ENCODE assay signal across 8 cellular contexts in genomic region chr12:56688129-56688845, GRCh38. TPM values are rescaled to one million over a fixed set of nuclear protein-coding genes. Genes with fewer than 3 reads are reported as not detected.
DNase-seq lines count a peak whose midpoint lies in the region; ATAC-seq, FAIRE-seq and TF ChIP-seq lines count a peak whose summit lies in the region.

PTGES3 (minus strand) TSS chr12:56688284; CDS start chr12:56687999, 285 bp downstream.

- no peaks in the 10 kb centered on the region for H3K27me3 Mint-ChIP-seq in dendritic cell treated with granulocyte-macrophage colony-stimulating factor and Interleukin-4, amounts not matched to agents 40 ng/mL and 50 ng/mL, for 4 days

- peaks cover 34% of the 10 kb centered on the region for H3K36me3 Mint-ChIP-seq in dendritic cell treated with granulocyte-macrophage colony-stimulating factor and Interleukin-4, amounts not matched to agents 40 ng/mL and 50 ng/mL, for 4 days (ENCODE audit: low read depth)

- 22% methylated on average over 45 of the region's 64 CpGs for WGBS in HepG2 (ENCODE audit: low lambda C conversion rate)

- in situ Hi-C loops in HepG2 (cut with HindIII; ENCODE audit: extremely low pct_ligation_motif_present, low pct_unique_long_range_greater_than_20kb), result loop anchor here (5.0 kb wide), 1 partner anchor 39 kb away; the partner anchor contains the start of gene NACA

- peaks cover 24% of the 10 kb centered on the region for H3K4me1 Mint-ChIP-seq in dendritic cell treated with granulocyte-macrophage colony-stimulating factor and Interleukin-4, amounts not matched to agents 40 ng/mL and 50 ng/mL, for 4 days (ENCODE audit: low read depth)

- no peaks in the 10 kb centered on the region for H3K9me3 Mint-ChIP-seq in dendritic cell treated with granulocyte-macrophage colony-stimulating factor and Interleukin-4, amounts not matched to agents 40 ng/mL and 50 ng/mL, for 4 days

- H3K4me3 ChIP-seq in HepG2 (replicated peaks in 1 of 3; ENCODE audit: insufficient read depth in 1 of 3, low read depth in 2 of 3, low read length in 3 of 3), result peak within 1 kb of the TSS; percentile 96 to 98 (median 98)

- no peaks in the 10 kb centered on the region; a peak in 1 of 5 replicates for H3K27me3 ChIP-seq in HepG2 (ENCODE audit: control insufficient read depth in 1 of 2, insufficient read depth in 2 of 2, low read length in 2 of 2)

- TF ChIP-seq POLR2A in HepG2 (IDR thresholded peaks at IDR 0.05; ENCODE audit: insufficient read depth in 1 of 2, low read depth in 2 of 2, low read length in 2 of 2), result peak; percentile 58 to 75

- intact Hi-C loops in dendritic cell treated with granulocyte-macrophage colony-stimulating factor and Interleukin-4, amounts not matched to agents 40 ng/mL and 50 ng/mL, for 4 days (cut with micrococcal nuclease), result loop anchor here (1.0 to 5.0 kb wide), 3 partner anchors 37 to 61 kb away; partner anchors contain the start of gene NACA
- intact Hi-C loops in HepG2 (cut with micrococcal nuclease; ENCODE audit: unreplicated experiment), result loop anchor here (1.0 kb wide), 1 partner anchor 37 kb away; the partner anchor contains the start of gene NACA

- no peaks in the 10 kb centered on the region for H3K9me3 ChIP-seq in HepG2 (ENCODE audit: low read length)

- no peaks in the 10 kb centered on the region; a peak in 1 of 5 replicates for H3K36me3 ChIP-seq in HepG2 (replicated peaks in 1 of 2; ENCODE audit: control insufficient read depth in 1 of 2, insufficient read depth in 2 of 2, low read length in 2 of 2)

- CTCF ChIA-PET in HepG2 (lab: Yijun Ruan, JAX; ENCODE audit: low intra/inter-chr PET ratio, low total read pairs), result no interaction called here

- peak within 1 kb of the TSS; percentile 83 for H3K4me2 ChIP-seq in HepG2 (ENCODE audit: low read depth, low read length)

- H3K4me1 ChIP-seq in HepG2 (ENCODE audit: insufficient read depth, low read length), result peaks cover 17% of the 10 kb centered on the region

- POLR2A ChIA-PET in HepG2 (lab: Yijun Ruan, JAX), result interaction anchor here (0.6 to 3.5 kb wide), 32 partner anchors 8 to 466 kb away, joined by 3 to 42 read pairs (median 4); partner anchors contain the start of genes ATP5F1B, LRP1, NACA and NEMP1

- H4K20me1 ChIP-seq in HepG2 (ENCODE audit: insufficient read depth, low read length), result peaks cover 25% of the 10 kb centered on the region

- peak within 1 kb of the TSS; percentile 89 for H2AFZ ChIP-seq in HepG2 (ENCODE audit: low read length)

- H3K79me2 ChIP-seq in HepG2 (ENCODE audit: insufficient read depth, low read length), result peaks cover 43% of the 10 kb centered on the region

- peak within 1 kb of the TSS; percentile 99 for H3K27ac ChIP-seq in HepG2 (ENCODE audit: extremely low read length, insufficient read depth, low read length)

- H3K9ac ChIP-seq in HepG2 (ENCODE audit: insufficient read depth, low read depth, low read length), result peak within 1 kb of the TSS; percentile 100

- peak; percentile 63 to 97 (median 94) for DNase-seq in C1 segment of cervical spinal cord (lab: John Stamatoyannopoulos, UW)
- DNase-seq in NCI-H748 treated with DMSO at 0.1 percent for 48 hours (lab: John Stamatoyannopoulos, UW), result peak; percentile 97
- DNase-seq in activated CD4-positive, alpha-beta T cell treated with anti-CD3 and anti-CD28 coated beads, Interleukin-2, amount 50 U/mL, for 24 hours (ENCODE audit: low read depth in 1 of 2, low spot score in 1 of 2), result peak; percentile 94 to 97
- peak; percentile 91 for DNase-seq in HepG2 (ENCODE audit: low spot score)
- DNase-seq in stimulated activated CD4-positive, alpha-beta T cell treated with anti-CD3 and anti-CD28 coated beads, Interleukin-4, amount 100 ng/mL, for 1 hour, result peak; percentile 97

- no peak for FAIRE-seq in HepG2 (lab: Jason Lieb, UNC)

- ATAC-seq in GM19372 (IDR thresholded peaks at IDR 0.05; ENCODE audit: low read depth, unreplicated experiment) (peak; percentile 64), HG03558 (IDR thresholded peaks at IDR 0.05; ENCODE audit: extremely low read depth, unreplicated experiment) (peak; percentile 37), HepG2 (peak; percentile 82)

- peak within 1 kb of the TSS; percentile 99 for H3K4me3 Mint-ChIP-seq in dendritic cell treated with granulocyte-macrophage colony-stimulating factor and Interleukin-4, amounts not matched to agents 40 ng/mL and 50 ng/mL, for 4 days

- TF ChIP-seq EP300 in HepG2 (IDR thresholded peaks at IDR 0.05; ENCODE audit: low read depth in 2 of 2, low read length in 2 of 2) (no peak; a peak in 1 of 4 replicates), HepG2 (CRISPR knock-in tag; IDR thresholded peaks at IDR 0.05; ENCODE audit: borderline replicate concordance) (peak; percentile 9; the same call in 1 of the 2 replicates)

- BruUV-seq in HepG2 (replicated peaks; lab: Mats Ljungman, UMichigan), result no TSS peak

- H3K27ac Mint-ChIP-seq in dendritic cell treated with granulocyte-macrophage colony-stimulating factor and Interleukin-4, amounts not matched to agents 40 ng/mL and 50 ng/mL, for 4 days, result peak within 1 kb of the TSS; percentile 99

- no peak for TF ChIP-seq RAD21 in HepG2 (CRISPR knock-in tag; IDR thresholded peaks at IDR 0.05)

- TF ChIP-seq CTCF in HepG2 (CRISPR knock-in tag; IDR thresholded peaks at IDR 0.05), result 0 out of 2 replicates have a peak, but pooled peaks have one; percentile 3

TF ChIP-seq in HepG2, 621 proteins besides CTCF, POLR2A, EP300 and RAD21 (continues in another document):
- 0 out of 2 replicates have a peak, but pooled peaks have one; percentile 39 for TF ChIP-seq BHLHE40 (IDR thresholded peaks at IDR 0.05; ENCODE audit: low read length)
- TF ChIP-seq ZNF883 (CRISPR knock-in tag; IDR thresholded peaks at IDR 0.05; ENCODE audit: not compliant biosample characterization), result peak; percentile 82
- TF ChIP-seq POGZ (CRISPR knock-in tag; IDR thresholded peaks at IDR 0.05), result peak; percentile 75
- peak; percentile 68 for TF ChIP-seq CBX1 (IDR thresholded peaks at IDR 0.05; ENCODE audit: low read depth)
- TF ChIP-seq CAMTA2 (CRISPR knock-in tag; IDR thresholded peaks at IDR 0.05; ENCODE audit: borderline replicate concordance), result no peak; the same call in 1 of the 2 replicates
- TF ChIP-seq SKI (IDR thresholded peaks at IDR 0.05; ENCODE audit: partially characterized antibody), result no peak
- 0 out of 2 replicates have a peak, but pooled peaks have one; percentile 38 for TF ChIP-seq HOMEZ (CRISPR knock-in tag; IDR thresholded peaks at IDR 0.05; ENCODE audit: low read depth)
- TF ChIP-seq THRA (CRISPR knock-in tag; IDR thresholded peaks at IDR 0.05; ENCODE audit: borderline replicate concordance), result peak; percentile 33; the same call in 1 of the 2 replicates
- TF ChIP-seq KAT7 (CRISPR knock-in tag; IDR thresholded peaks at IDR 0.05; ENCODE audit: borderline replicate concordance), result no peak; the same call in 1 of the 2 replicates
- TF ChIP-seq ZNF674 (CRISPR knock-in tag; IDR thresholded peaks at IDR 0.05; ENCODE audit: low read depth), result peak; percentile 39; the same call in 1 of the 2 replicates
- peak; percentile 94 for TF ChIP-seq ZNF781 (CRISPR knock-in tag; IDR thresholded peaks at IDR 0.05; ENCODE audit: borderline replicate concordance, not compliant biosample characterization)
- TF ChIP-seq ZNF83 (CRISPR knock-in tag; IDR thresholded peaks at IDR 0.05; ENCODE audit: borderline replicate concordance), result no peak

RNA-seq across cellular contexts. Expression of gene PTGES3, which starts in this region (rescaled TPM):
- 159 and 290 TPM in 2 replicates for total RNA-seq in HepG2 (2016; rRNA removed; fragmentation: Illumina TruSeq; extraction: Trizol)
- 36.7 and 44.1 TPM in 2 replicates for total RNA-seq in HepG2 (2016; cell fraction: cytosol; rRNA removed; fragmentation: Illumina TruSeq; extraction: Trizol; ENCODE audit: low read depth)
- 170 and 269 TPM in 2 replicates for total RNA-seq in HepG2 (2016; cell fraction: insoluble cytoplasmic fraction; rRNA removed; fragmentation: Illumina TruSeq; extraction: Trizol)
- total RNA-seq in HepG2 (2016; cell fraction: membrane; rRNA removed; fragmentation: Illumina TruSeq; extraction: Trizol), result 155 and 168 TPM in 2 replicates
- 118 and 124 TPM in 2 replicates for total RNA-seq in HepG2 (2016; cell fraction: nucleus; rRNA removed; fragmentation: Illumina TruSeq; extraction: Trizol)
- 43.7 and 54.4 TPM in 2 replicates for polyA plus RNA-seq in HepG2 (2011; rRNA removed)
- polyA plus RNA-seq in HepG2 (2011; cell fraction: cytosol; rRNA removed), result 23.9 and 37.8 TPM in 2 replicates
- polyA plus RNA-seq in HepG2 (2011; cell fraction: nucleus; rRNA removed), result 16.1 and 21.1 TPM in 2 replicates
- polyA plus RNA-seq in HepG2 (2012), result 244 and 265 TPM in 2 replicates
- polyA plus RNA-seq in HepG2 (2016; cell fraction: cytosol; fragmentation: Illumina TruSeq; extraction: Trizol; ENCODE audit: low read depth), result 58.0 and 58.7 TPM in 2 replicates
- 452 and 465 TPM in 2 replicates for polyA plus RNA-seq in HepG2 (2016; cell fraction: insoluble cytoplasmic fraction; fragmentation: Illumina TruSeq; extraction: Trizol; ENCODE audit: low read depth)
- polyA plus RNA-seq in HepG2 (2016; cell fraction: membrane; fragmentation: Illumina TruSeq; extraction: Trizol; ENCODE audit: low read depth), result 140 and 145 TPM in 2 replicates
- polyA plus RNA-seq in HepG2 (2016; cell fraction: nucleus; fragmentation: Illumina TruSeq; extraction: Trizol; ENCODE audit: insufficient read depth, low read depth), result 228 and 240 TPM in 2 replicates
- 15.3 and 29.9 TPM in 2 replicates for polyA minus RNA-seq in HepG2 (2011; rRNA and poly(A)+ RNA removed; ENCODE audit: low replicate concordance)
- 57.2 and 64.6 TPM in 2 replicates for polyA minus RNA-seq in HepG2 (2011; cell fraction: cytosol; rRNA and poly(A)+ RNA removed)
- polyA minus RNA-seq in HepG2 (2011; cell fraction: nucleus; rRNA and poly(A)+ RNA removed), result 23.0 and 29.1 TPM in 2 replicates

Comparison
In these comparisons a context has a peak if more than half of its experiments do, and no peak if none do; other contexts are left out.
1. Peak in every context shown above with its lines: DNase-seq, ATAC-seq, H3K4me3 ChIP-seq and H3K27ac ChIP-seq.